Comparison of ENCODE assay signal across 8 cellular contexts in the genomic region with DNA sequence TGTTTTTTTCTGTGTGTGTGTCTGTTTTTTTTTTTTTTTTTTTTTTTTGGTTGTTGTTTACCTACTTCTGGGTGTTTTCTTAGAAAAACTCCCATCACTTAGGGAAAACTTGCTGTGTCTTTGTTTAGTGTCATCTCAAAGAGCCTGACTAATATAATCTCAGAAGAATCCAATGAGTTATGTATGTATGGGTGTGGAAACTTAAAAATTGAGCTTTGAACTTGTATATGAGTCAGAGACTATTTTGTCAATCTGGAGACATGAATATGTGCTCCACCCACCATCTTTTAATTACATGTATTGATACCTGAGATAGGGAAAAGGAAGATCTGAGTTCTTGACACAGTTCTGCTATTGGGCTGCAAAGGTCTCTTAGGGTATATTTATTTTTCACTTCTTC.
"Had no signal": no experiment of that assay in that cellular context is flagged by ENCODE, and none has a peak within 500 bp of the region (broad histone marks: within the 10 kb centered on the region; RNA-seq: fewer than 3 reads in every experiment).

No MANE protein-coding gene starts in this region.

- DNase-seq: H9, HFFc6 had no signal

- H3K27ac ChIP-seq: HL-60 had no signal

- ATAC-seq: GM23338, HCT116, HepG2 had no signal

- H3K4me3 ChIP-seq: GM23338 had no signal

- FAIRE-seq: H1, H54, HepG2 had no signal
